In genomic region chr2:25567406-25567805, GRCh38 we compare ENCODE assay signal across 8 cellular contexts.
A peak's percentile ranks its signal among the peaks of the same experiment; 100 is the strongest.
DNase-seq lines count a peak whose midpoint lies in the region; ATAC-seq and TF ChIP-seq lines count a peak whose summit lies in the region.

No MANE protein-coding gene starts in this region.

- no peaks in the 10 kb centered on the region for H3K27me3 ChIP-seq in colonic mucosa

- H3K27ac ChIP-seq in colonic mucosa: no peak overlapping the region

- H3K4me3 ChIP-seq in colonic mucosa: no peak overlapping the region

- no peak overlapping the region for H3K9ac ChIP-seq in colonic mucosa (ENCODE audit: low read depth in 2 of 2, low read length in 2 of 2)

- H3K9me3 ChIP-seq in colonic mucosa: no peaks in the 10 kb centered on the region

- H3K36me3 ChIP-seq in colonic mucosa: no peaks in the 10 kb centered on the region

- intact Hi-C loops in colonic mucosa (cut with DNase I): no loop called here

- no peaks in the 10 kb centered on the region for H3K4me1 ChIP-seq in colonic mucosa

- peak; percentile 47 for ATAC-seq in GM19324 (IDR thresholded peaks at IDR 0.05; ENCODE audit: low FRiP score, unreplicated experiment)
- ATAC-seq in GM21390 (IDR thresholded peaks at IDR 0.05; ENCODE audit: unreplicated experiment): no peak

- peak; percentile 16 for TF ChIP-seq CTCF in colonic mucosa (IDR thresholded peaks at IDR 0.05)

- peak; percentile 51 for DNase-seq in CMK (ENCODE audit: low read depth)
- peak; percentile 34 for DNase-seq in NCI-H69 (lab: John Stamatoyannopoulos, UW)
- DNase-seq in colonic mucosa: no peak
- DNase-seq in myocyte (ENCODE audit: low read depth): peak; percentile 48
- no peak for DNase-seq in NCI-H1436 treated with DMSO at 0.1 percent for 48 hours (lab: John Stamatoyannopoulos, UW)
- DNase-seq in OCI-M2 (lab: John Stamatoyannopoulos, UW; ENCODE audit: unreplicated experiment): no peak

Comparison
In these comparisons a context has a peak if more than half of its experiments do, and no peak if none do; other contexts are left out.
1. DNase-seq: peak in CMK (single experiment), NCI-H69 (single experiment) and myocyte (single experiment); none in colonic mucosa (single experiment), NCI-H1436 treated with DMSO at 0.1 percent for 48 hours (single experiment) and OCI-M2 (single experiment).